Comparison of ENCODE assay signal across 11 cellular contexts in the genomic region with DNA sequence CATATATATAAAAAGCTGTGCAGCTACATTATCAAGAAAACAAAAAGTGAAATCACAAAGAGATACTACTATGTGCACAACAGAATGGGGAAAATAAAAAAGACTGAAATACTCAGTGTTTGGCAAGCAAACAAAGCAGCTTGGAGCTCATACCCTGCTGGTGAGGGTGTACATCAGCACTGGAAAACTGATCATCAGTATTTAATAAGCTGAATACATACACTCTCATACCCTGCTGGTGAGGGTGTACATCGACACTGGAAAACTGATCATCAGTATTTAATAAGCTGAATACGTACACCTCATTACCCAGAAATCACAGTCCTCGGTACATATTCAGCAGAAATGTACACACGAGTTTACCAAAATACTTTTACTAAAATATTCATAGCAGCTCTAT.
"Had no signal": no experiment of that assay in that cellular context is flagged by ENCODE, and none has a peak within 500 bp of the region (broad histone marks: within the 10 kb centered on the region; RNA-seq: fewer than 3 reads in every experiment).

No MANE protein-coding gene starts in this region.

- H3K9me3 ChIP-seq: body of pancreas, psoas muscle, thyroid gland, vagina had no signal

- H3K27me3 ChIP-seq: body of pancreas, thyroid gland, vagina had no signal

- H3K4me3 ChIP-seq: body of pancreas, psoas muscle, thyroid gland, vagina had no signal

- H3K36me3 ChIP-seq: thyroid gland, vagina had no signal

- H3K27ac ChIP-seq: body of pancreas, psoas muscle, thyroid gland, vagina had no signal

- DNase-seq: activated CD4-positive, alpha-beta T cell treated with anti-CD3 and anti-CD28 coated beads, Interleukin-2, amount 50 U/mL, for 1 hour; activated naive CD4-positive, alpha-beta T cell treated with anti-CD3 and anti-CD28 coated beads, Interleukin-2, amount 10 ng/mL, durations not matched to agents 7 days and 5 days; body of pancreas; cerebellar nuclear complex; effector memory CD4-positive, alpha-beta T cell; foreskin melanocyte; nephron progenitor cell; psoas muscle; T-helper 9 cell; thyroid gland had no signal
